2 cellular contexts compared by ENCODE assay signal in genomic region chr3:27354588-27355203, GRCh38.
A peak's percentile ranks its signal among the peaks of the same experiment; 100 is the strongest.
TF ChIP-seq lines count a peak whose summit lies in the region.

No MANE protein-coding gene starts in this region.

TF ChIP-seq in GM23338, 12 proteins besides CTCF, POLR2A, EP300 and RAD21:
- TF ChIP-seq ZNF114 (CRISPR knock-in tag; IDR thresholded peaks at IDR 0.05) (no peak), ETS1 (IDR thresholded peaks at IDR 0.05) (no peak), ZNF462 (CRISPR knock-in tag; IDR thresholded peaks at IDR 0.05) (peak; percentile 87; the same call in 1 of the 2 replicates)
TF ChIP-seq in GM23338: peak in this region for 1.

TF ChIP-seq in IMR-90, 13 proteins besides CTCF, POLR2A, EP300 and RAD21:
- TF ChIP-seq RFX5 (IDR thresholded peaks at IDR 0.05; ENCODE audit: low read depth, low read length) (no peak), CHD1 (IDR thresholded peaks at IDR 0.05; ENCODE audit: low read depth, low read length) (no peak), MAFK (IDR thresholded peaks at IDR 0.05; ENCODE audit: low read depth, low read length) (no peak), MAZ (IDR thresholded peaks at IDR 0.05; ENCODE audit: borderline replicate concordance, low read depth, low read length) (no peak), RCOR1 (IDR thresholded peaks at IDR 0.05; ENCODE audit: insufficient replicate concordance, low read length) (no peak), FOS (IDR thresholded peaks at IDR 0.05; ENCODE audit: low read depth, low read length) (no peak), USF2 (IDR thresholded peaks at IDR 0.05; ENCODE audit: low read depth, low read length) (no peak), CEBPB (IDR thresholded peaks at IDR 0.05; ENCODE audit: low read depth, low read length) (no peak), SMC3 (IDR thresholded peaks at IDR 0.05; ENCODE audit: low read depth, low read length) (no peak), MXI1 (IDR thresholded peaks at IDR 0.05; ENCODE audit: borderline replicate concordance, low read depth, low read length) (no peak), NFE2L2 (IDR thresholded peaks at IDR 0.05; ENCODE audit: low read depth, low read length) (no peak), BHLHE40 (IDR thresholded peaks at IDR 0.05; ENCODE audit: low read depth, low read length) (no peak), ELK1 (IDR thresholded peaks at IDR 0.05; ENCODE audit: borderline replicate concordance, low read depth, low read length) (no peak)
